8 cellular contexts compared by ENCODE assay signal in genomic region chr2:61426267-61426897, GRCh38. TPM values are rescaled to one million over a fixed set of nuclear protein-coding genes. Genes with fewer than 3 reads are reported as not detected.
DNase-seq lines count a peak whose midpoint lies in the region; ATAC-seq and TF ChIP-seq lines count a peak whose summit lies in the region.

No MANE protein-coding gene starts in this region.

- H3K4me1 ChIP-seq in sigmoid colon = peaks cover 0 to 35% (median 20%) of the 10 kb centered on the region in 4 donors

- H3K36me3 ChIP-seq in sigmoid colon = no peaks in the 10 kb centered on the region

- no peak overlapping the region for H3K4me3 Mint-ChIP-seq in activated CD8-positive, alpha-beta memory T cell treated with anti-CD3 and anti-CD28 coated beads, Interleukin-2, amount 10 ng/mL, durations not matched to agents 7 days and 5 days

- CTCF ChIA-PET in activated CD8-positive, alpha-beta memory T cell treated with anti-CD3 and anti-CD28 coated beads, Interleukin-2, amount 10 ng/mL, durations not matched to agents 7 days and 5 days (lab: Charles Lee) = interaction anchor here (0.6 to 1.9 kb wide), 22 partner anchors 9 to 292 kb away, joined by 3 to 10 read pairs (median 3); partner anchors contain the start of gene XPO1

- DNase-seq in NCI-H510A treated with DMSO at 0.1 percent for 48 hours (lab: John Stamatoyannopoulos, UW) (peak; percentile 5), NCI-H510A (lab: John Stamatoyannopoulos, UW) (no peak), NCI-H526 (lab: John Stamatoyannopoulos, UW) (peak; percentile 59 to 78), fibroblast of gingiva (ENCODE audit: low read depth) (peak; percentile 17), retina (peak; percentile 10), sigmoid colon (no peak)
- peak; percentile 77 for DNase-seq in activated CD8-positive, alpha-beta memory T cell treated with anti-CD3 and anti-CD28 coated beads, Interleukin-2, amount 10 ng/mL, durations not matched to agents 7 days and 5 days

- TF ChIP-seq CTCF in sigmoid colon (IDR thresholded peaks at IDR 0.05) = peak in 2 of 4 experiments; percentile 31 to 39

- no peaks in the 10 kb centered on the region for H3K9me3 Mint-ChIP-seq in activated CD8-positive, alpha-beta memory T cell treated with anti-CD3 and anti-CD28 coated beads, Interleukin-2, amount 10 ng/mL, durations not matched to agents 7 days and 5 days (ENCODE audit: low read depth)

- peak; percentile 77 for ATAC-seq in HG02759 (IDR thresholded peaks at IDR 0.05; ENCODE audit: unreplicated experiment)
- peak; percentile 92 for ATAC-seq in activated CD8-positive, alpha-beta memory T cell treated with anti-CD3 and anti-CD28 coated beads, Interleukin-2, amount 10 ng/mL, durations not matched to agents 7 days and 5 days

- H3K27me3 Mint-ChIP-seq in activated CD8-positive, alpha-beta memory T cell treated with anti-CD3 and anti-CD28 coated beads, Interleukin-2, amount 10 ng/mL, durations not matched to agents 7 days and 5 days = no peaks in the 10 kb centered on the region

- H3K27ac ChIP-seq in sigmoid colon = no peak overlapping the region

- peak overlapping the region; percentile 65 for H3K27ac Mint-ChIP-seq in activated CD8-positive, alpha-beta memory T cell treated with anti-CD3 and anti-CD28 coated beads, Interleukin-2, amount 10 ng/mL, durations not matched to agents 7 days and 5 days

- no peak for TF ChIP-seq POLR2A in sigmoid colon (IDR thresholded peaks at IDR 0.05)

- H3K4me3 ChIP-seq in sigmoid colon = no peak overlapping the region

- peaks cover 43% of the 10 kb centered on the region for H3K4me1 Mint-ChIP-seq in activated CD8-positive, alpha-beta memory T cell treated with anti-CD3 and anti-CD28 coated beads, Interleukin-2, amount 10 ng/mL, durations not matched to agents 7 days and 5 days

- no peaks in the 10 kb centered on the region for H3K27me3 ChIP-seq in sigmoid colon

- TF ChIP-seq EP300 in sigmoid colon (IDR thresholded peaks at IDR 0.05) = no peak

- peaks cover 3% of the 10 kb centered on the region for H3K36me3 Mint-ChIP-seq in activated CD8-positive, alpha-beta memory T cell treated with anti-CD3 and anti-CD28 coated beads, Interleukin-2, amount 10 ng/mL, durations not matched to agents 7 days and 5 days

- intact Hi-C loops in sigmoid colon (cut with DNase I) = no loop called here

- H3K9me3 ChIP-seq in sigmoid colon = no peaks in the 10 kb centered on the region

- 44 to 50% methylated on average over 6 of the region's 6 CpGs for WGBS in sigmoid colon, 2 donors

RNA-seq across cellular contexts. Expression of gene USP34, which starts 44.5 kb away (rescaled TPM):
- total RNA-seq in activated CD8-positive, alpha-beta memory T cell treated with anti-CD3 and anti-CD28 coated beads, Interleukin-2, amount 10 ng/mL, durations not matched to agents 7 days and 5 days = 10 to 100 TPM; 70.3 to 93.7 TPM
- 100 to 1,000 TPM; 135 to 158 (median 140) TPM for total RNA-seq in sigmoid colon
- 10 to 100 TPM; 23.6 to 52.8 (median 34.2) TPM for polyA plus RNA-seq in sigmoid colon

Comparison
In these comparisons a context has a peak if more than half of its experiments do, and no peak if none do; other contexts are left out.
1. DNase-seq: peak in NCI-H510A treated with DMSO at 0.1 percent for 48 hours (single experiment), NCI-H526 (2 of 2), activated CD8-positive, alpha-beta memory T cell treated with anti-CD3 and anti-CD28 coated beads, Interleukin-2, amount 10 ng/mL, durations not matched to agents 7 days and 5 days (single experiment), fibroblast of gingiva (single experiment) and retina (single experiment); none in NCI-H510A (single experiment) and sigmoid colon (single experiment).